ENCODE assay signal across 15 cellular contexts in genomic region chr19:4488496-4488895, GRCh38. TPM values are rescaled to one million over a fixed set of nuclear protein-coding genes. Genes with fewer than 3 reads are reported as not detected.
A peak's percentile ranks its signal among the peaks of the same experiment; 100 is the strongest.
DNase-seq lines count a peak whose midpoint lies in the region; ATAC-seq and TF ChIP-seq lines count a peak whose summit lies in the region.
"Had no signal": no experiment of that assay in that cellular context is flagged by ENCODE, and none has a peak within 500 bp of the region (broad histone marks: within the 10 kb centered on the region; RNA-seq: fewer than 3 reads in every experiment).

No MANE protein-coding gene starts in this region.

- H3K36me3 ChIP-seq in RWPE2 (ENCODE audit: low read depth), result peaks cover 37% of the 10 kb centered on the region

- H3K4me1 Mint-ChIP-seq in progenitor cell of endocrine pancreas (ENCODE audit: low read depth), result no peaks in the 10 kb centered on the region
- H3K4me1 Mint-ChIP-seq: CD14-positive monocyte had no signal

- H3K9me3 ChIP-seq in RWPE2 (ENCODE audit: severe bottlenecking), result no peaks in the 10 kb centered on the region
- H3K9me3 ChIP-seq: BLaER1 had no signal

- H3K9me3 Mint-ChIP-seq in progenitor cell of endocrine pancreas (ENCODE audit: low read depth), result no peaks in the 10 kb centered on the region
- H3K9me3 Mint-ChIP-seq: CD4-positive, alpha-beta memory T cell; HFFc6 had no signal

- no peaks in the 10 kb centered on the region for H3K27me3 Mint-ChIP-seq in progenitor cell of endocrine pancreas
- H3K27me3 Mint-ChIP-seq: CD4-positive, alpha-beta memory T cell had no signal

- DNase-seq in AG20443 (ENCODE audit: low spot score) (peak; percentile 3), D341Med (ENCODE audit: low spot score) (peak; percentile 18), RWPE2 (ENCODE audit: low spot score) (peak; percentile 48), progenitor cell of endocrine pancreas (ENCODE audit: low spot score, unreplicated experiment) (no peak), AML-193 (lab: John Stamatoyannopoulos, UW) (no peak), inferior parietal cortex (ENCODE audit: extremely low spot score) (no peak)
- DNase-seq: ACHN; CD4-positive, alpha-beta memory T cell; DMS79 treated with DMSO at 0.1 percent for 48 hours; GF-D8; HFFc6 had no signal

- H3K27me3 ChIP-seq in RWPE2 (ENCODE audit: insufficient read depth, poor library complexity, severe bottlenecking), result no peaks in the 10 kb centered on the region
- H3K27me3 ChIP-seq: BLaER1 had no signal

- H3K4me3 Mint-ChIP-seq in progenitor cell of endocrine pancreas (ENCODE audit: low read depth), result no peak overlapping the region
- H3K4me3 Mint-ChIP-seq: CD14-positive monocyte; CD4-positive, alpha-beta memory T cell; HFFc6 had no signal

- TF ChIP-seq CTCF in RWPE2 (IDR thresholded peaks at IDR 0.05; ENCODE audit: poor library complexity, severe bottlenecking) (no peak), progenitor cell of endocrine pancreas (IDR thresholded peaks at IDR 0.05; ENCODE audit: unreplicated experiment) (no peak)

- no peak overlapping the region for H3K27ac ChIP-seq in RWPE2 (ENCODE audit: poor library complexity, severe bottlenecking)
- H3K27ac ChIP-seq: BLaER1, KMS-11 had no signal

- no peaks in the 10 kb centered on the region for H3K4me1 ChIP-seq in RWPE2 (ENCODE audit: insufficient read depth, poor library complexity, severe bottlenecking)
- H3K4me1 ChIP-seq: BLaER1 had no signal

- ATAC-seq in RWPE2 (ENCODE audit: low read depth), result no peak
- ATAC-seq: HCT116 had no signal

- H3K27ac Mint-ChIP-seq in progenitor cell of endocrine pancreas, result peak overlapping the region; percentile 59
- H3K27ac Mint-ChIP-seq: CD4-positive, alpha-beta memory T cell; HFFc6 had no signal

- peaks cover 18% of the 10 kb centered on the region for H3K36me3 Mint-ChIP-seq in progenitor cell of endocrine pancreas (ENCODE audit: insufficient read depth)

- no peak overlapping the region for H3K4me3 ChIP-seq in RWPE2 (ENCODE audit: severe bottlenecking)
- H3K4me3 ChIP-seq: BLaER1 had no signal

RNA-seq across cellular contexts. Expression of gene HDGFL2, which starts 16.4 kb away (rescaled TPM):
- 92.6 and 94.2 TPM in 2 replicates for total RNA-seq in progenitor cell of endocrine pancreas

RNA-seq across cellular contexts. Expression of gene PLIN4, which starts 29.8 kb away (rescaled TPM):
- total RNA-seq in progenitor cell of endocrine pancreas, result 0.93 and 1.3 TPM in 2 replicates
- total RNA-seq: HFFc6 had no signal

RNA-seq across cellular contexts. Expression of gene UBXN6, which starts 30.9 kb away (rescaled TPM):
- 57.2 and 61.8 TPM in 2 replicates for total RNA-seq in progenitor cell of endocrine pancreas

RNA-seq across cellular contexts. Expression of gene PLIN5, which starts 46.5 kb away (rescaled TPM):
- 5.7 and 8.1 TPM in 2 replicates for total RNA-seq in progenitor cell of endocrine pancreas
- total RNA-seq: HFFc6 had no signal

RNA-seq across cellular contexts. Expression of gene LRG1, which starts 51.3 kb away (rescaled TPM):
- 0.34 and 0.51 TPM in 2 replicates for total RNA-seq in progenitor cell of endocrine pancreas
- total RNA-seq: CD4-positive, alpha-beta memory T cell; HFFc6 had no signal

Comparison
In these comparisons a context has a peak if more than half of its experiments do, and no peak if none do; other contexts are left out.
1. DNase-seq: peak in AG20443 (single experiment), D341Med (single experiment) and RWPE2 (single experiment); none in progenitor cell of endocrine pancreas (single experiment), AML-193 (0 of 2) and inferior parietal cortex (single experiment).